ENCODE assay signal across 2 cellular contexts in genomic region chr1:27569506-27570382, GRCh38.
TF ChIP-seq lines count a peak whose summit lies in the region.

No MANE protein-coding gene starts in this region.

TF ChIP-seq in Ishikawa, 13 proteins besides CTCF, POLR2A, EP300 and RAD21 (continued from another document):
- TF ChIP-seq USF1 (IDR thresholded peaks at IDR 0.05) (no peak), NFIC (IDR thresholded peaks at IDR 0.05) (peak; percentile 60), YY1 (IDR thresholded peaks at IDR 0.05; ENCODE audit: low read depth) (0 out of 2 replicates have a peak, but pooled peaks have one; percentile 11), TEAD4 (IDR thresholded peaks at IDR 0.05) (peak; percentile 2; the same call in 1 of the 2 replicates), EGR1 (IDR thresholded peaks at IDR 0.05) (no peak), TAF1 (IDR thresholded peaks at IDR 0.05; ENCODE audit: low read depth) (no peak), MAX (IDR thresholded peaks at IDR 0.05) (peak; percentile 36), FOXM1 (IDR thresholded peaks at IDR 0.05; ENCODE audit: borderline replicate concordance, low read depth) (no peak; the same call in 1 of the 2 replicates), ZBTB7A (IDR thresholded peaks at IDR 0.05; ENCODE audit: low read depth) (peak; percentile 83), TCF12 (IDR thresholded peaks at IDR 0.05; ENCODE audit: low read depth) (peak; percentile 88)
- TF ChIP-seq, protein P1, sequence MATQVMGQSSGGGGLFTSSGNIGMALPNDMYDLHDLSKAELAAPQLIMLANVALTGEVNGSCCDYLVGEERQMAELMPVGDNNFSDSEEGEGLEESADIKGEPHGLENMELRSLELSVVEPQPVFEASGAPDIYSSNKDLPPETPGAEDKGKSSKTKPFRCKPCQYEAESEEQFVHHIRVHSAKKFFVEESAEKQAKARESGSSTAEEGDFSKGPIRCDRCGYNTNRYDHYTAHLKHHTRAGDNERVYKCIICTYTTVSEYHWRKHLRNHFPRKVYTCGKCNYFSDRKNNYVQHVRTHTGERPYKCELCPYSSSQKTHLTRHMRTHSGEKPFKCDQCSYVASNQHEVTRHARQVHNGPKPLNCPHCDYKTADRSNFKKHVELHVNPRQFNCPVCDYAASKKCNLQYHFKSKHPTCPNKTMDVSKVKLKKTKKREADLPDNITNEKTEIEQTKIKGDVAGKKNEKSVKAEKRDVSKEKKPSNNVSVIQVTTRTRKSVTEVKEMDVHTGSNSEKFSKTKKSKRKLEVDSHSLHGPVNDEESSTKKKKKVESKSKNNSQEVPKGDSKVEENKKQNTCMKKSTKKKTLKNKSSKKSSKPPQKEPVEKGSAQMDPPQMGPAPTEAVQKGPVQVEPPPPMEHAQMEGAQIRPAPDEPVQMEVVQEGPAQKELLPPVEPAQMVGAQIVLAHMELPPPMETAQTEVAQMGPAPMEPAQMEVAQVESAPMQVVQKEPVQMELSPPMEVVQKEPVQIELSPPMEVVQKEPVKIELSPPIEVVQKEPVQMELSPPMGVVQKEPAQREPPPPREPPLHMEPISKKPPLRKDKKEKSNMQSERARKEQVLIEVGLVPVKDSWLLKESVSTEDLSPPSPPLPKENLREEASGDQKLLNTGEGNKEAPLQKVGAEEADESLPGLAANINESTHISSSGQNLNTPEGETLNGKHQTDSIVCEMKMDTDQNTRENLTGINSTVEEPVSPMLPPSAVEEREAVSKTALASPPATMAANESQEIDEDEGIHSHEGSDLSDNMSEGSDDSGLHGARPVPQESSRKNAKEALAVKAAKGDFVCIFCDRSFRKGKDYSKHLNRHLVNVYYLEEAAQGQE (IDR thresholded peaks at IDR 0.05; ENCODE audit: low read depth), result no peak

TF ChIP-seq in H1, 55 proteins besides CTCF, POLR2A, EP300 and RAD21:
- TF ChIP-seq ATF2 (IDR thresholded peaks at IDR 0.05; ENCODE audit: low read length), result no peak
- TF ChIP-seq RFX5 (IDR thresholded peaks at IDR 0.05; ENCODE audit: borderline replicate concordance, low read depth, low read length), result no peak
- no peak for TF ChIP-seq BACH1 (IDR thresholded peaks at IDR 0.05; ENCODE audit: low read length)
- no peak for TF ChIP-seq CHD1 (IDR thresholded peaks at IDR 0.05; ENCODE audit: low read depth, low read length)
- TF ChIP-seq SIX5 (IDR thresholded peaks at IDR 0.05; ENCODE audit: low read depth, low read length), result no peak
- no peak for TF ChIP-seq BRCA1 (IDR thresholded peaks at IDR 0.05; ENCODE audit: low read depth, low read length)
- no peak for TF ChIP-seq CHD2 (IDR thresholded peaks at IDR 0.05; ENCODE audit: low read length)
- TF ChIP-seq RNF2 (IDR thresholded peaks at IDR 0.05; ENCODE audit: borderline replicate concordance, low read depth, low read length, missing control alignments, poor library complexity, severe bottlenecking), result no peak
- TF ChIP-seq SP1 (IDR thresholded peaks at IDR 0.05; ENCODE audit: low read depth, low read length), result 0 out of 2 replicates have a peak, but pooled peaks have one; percentile 36
- TF ChIP-seq TCF12 (IDR thresholded peaks at IDR 0.05; ENCODE audit: low read depth, low read length), result no peak
- no peak for TF ChIP-seq BCL11A (IDR thresholded peaks at IDR 0.05; ENCODE audit: low read depth in 2 of 2, low read length in 2 of 2)
- peak; percentile 31; the same call in 1 of the 2 replicates for TF ChIP-seq GABPA (IDR thresholded peaks at IDR 0.05; ENCODE audit: borderline replicate concordance, insufficient read depth, low read length)
- no peak for TF ChIP-seq EGR1 (IDR thresholded peaks at IDR 0.05; ENCODE audit: borderline replicate concordance, low read depth, low read length)
- TF ChIP-seq TEAD4 (IDR thresholded peaks at IDR 0.05; ENCODE audit: low read depth, low read length), result 0 out of 2 replicates have a peak, but pooled peaks have one; percentile 10
- TF ChIP-seq SRF (IDR thresholded peaks at IDR 0.05; ENCODE audit: low read depth, low read length), result no peak
- TF ChIP-seq SIRT6 (IDR thresholded peaks at IDR 0.05; ENCODE audit: low read length), result no peak
- TF ChIP-seq NRF1 (IDR thresholded peaks at IDR 0.05; ENCODE audit: low read depth, low read length), result no peak
- 0 out of 4 replicates have a peak, but pooled peaks of 1 of the 2 experiments have one; percentile 20 for TF ChIP-seq SIN3A (conservative IDR thresholded peaks at IDR 0.05 in 1 of 2, IDR thresholded peaks at IDR 0.05 in 1 of 2; ENCODE audit: low read depth in 1 of 2, low read length in 2 of 2)
- TF ChIP-seq SUZ12 (IDR thresholded peaks at IDR 0.05; ENCODE audit: low read length), result no peak
- TF ChIP-seq TAF7 (optimal IDR thresholded peaks at IDR 0.05; ENCODE audit: borderline replicate concordance, low read depth, low read length), result peak; percentile 30
- TF ChIP-seq SP4 (IDR thresholded peaks at IDR 0.05; ENCODE audit: low read length), result no peak
- 0 out of 2 replicates have a peak, but pooled peaks have one; percentile 27 for TF ChIP-seq POLR2AphosphoS5 (IDR thresholded peaks at IDR 0.05; ENCODE audit: low read depth, low read length)
- no peak for TF ChIP-seq RBBP5 (IDR thresholded peaks at IDR 0.05; ENCODE audit: borderline replicate concordance, low read depth, low read length)
- TF ChIP-seq, protein P2, sequence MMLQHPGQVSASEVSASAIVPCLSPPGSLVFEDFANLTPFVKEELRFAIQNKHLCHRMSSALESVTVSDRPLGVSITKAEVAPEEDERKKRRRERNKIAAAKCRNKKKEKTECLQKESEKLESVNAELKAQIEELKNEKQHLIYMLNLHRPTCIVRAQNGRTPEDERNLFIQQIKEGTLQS (IDR thresholded peaks at IDR 0.05; ENCODE audit: insufficient read depth, low read depth, low read length), result no peak
- TF ChIP-seq MAX (IDR thresholded peaks at IDR 0.05), result no peak
